Comparison of ENCODE assay signal across 9 cellular contexts in genomic region chr2:3535467-3535793, GRCh38. TPM values are rescaled to one million over a fixed set of nuclear protein-coding genes. Genes with fewer than 3 reads are reported as not detected.
A peak's percentile ranks its signal among the peaks of the same experiment; 100 is the strongest.
DNase-seq lines count a peak whose midpoint lies in the region; ATAC-seq and TF ChIP-seq lines count a peak whose summit lies in the region.
"Had no signal": no experiment of that assay in that cellular context is flagged by ENCODE, and none has a peak within 500 bp of the region (broad histone marks: within the 10 kb centered on the region; RNA-seq: fewer than 3 reads in every experiment).

No MANE protein-coding gene starts in this region.

- H3K4me1 ChIP-seq in lower lobe of right lung (peaks cover 16% of the 10 kb centered on the region), thoracic aorta (ENCODE audit: control insufficient read depth in 1 of 2, low read depth in 2 of 2) (peaks cover 11 to 23% of the 10 kb centered on the region in 2 donors)

- in situ Hi-C loops in astrocyte of the spinal cord (cut with HindIII; ENCODE audit: low sequenced_read_pairs), result no loop called here

- H3K9me3 ChIP-seq in lower lobe of right lung (no peaks in the 10 kb centered on the region), thoracic aorta (no peaks in the 10 kb centered on the region)

- H3K27ac ChIP-seq in lower lobe of right lung (peak overlapping the region; percentile 88), thoracic aorta (peak overlapping the region; percentile 94 to 98)
- H3K27ac ChIP-seq: HL-60 had no signal

- H3K36me3 ChIP-seq in lower lobe of right lung (peaks cover 27% of the 10 kb centered on the region), thoracic aorta (peaks cover 2% of the 10 kb centered on the region)

- no peaks in the 10 kb centered on the region for H3K27me3 ChIP-seq in lower lobe of right lung (ENCODE audit: low read depth)
- no peaks in the 10 kb centered on the region for H3K27me3 ChIP-seq in thoracic aorta (replicated peaks; ENCODE audit: insufficient read depth)

- ATAC-seq in HG03354 (IDR thresholded peaks at IDR 0.05; ENCODE audit: poor library complexity, severe bottlenecking, unreplicated experiment) (peak; percentile 15), lower lobe of right lung (peak; percentile 19 to 26), thoracic aorta (ENCODE audit: insufficient number of reproducible peaks, low FRiP score, low read depth) (no peak), GM18519 (IDR thresholded peaks at IDR 0.05; ENCODE audit: low FRiP score, unreplicated experiment) (no peak), GM19455 (IDR thresholded peaks at IDR 0.05; ENCODE audit: unreplicated experiment) (no peak)

- intact Hi-C loops in lower lobe of right lung (cut with DNase I), result no loop called here

- peak overlapping the region; percentile 15 for H3K4me3 ChIP-seq in astrocyte of the spinal cord (ENCODE audit: low read depth, low read length)
- peak overlapping the region; percentile 48 for H3K4me3 ChIP-seq in lower lobe of right lung
- peak overlapping the region; percentile 69 for H3K4me3 ChIP-seq in thoracic aorta

- TF ChIP-seq CTCF in astrocyte of the spinal cord (IDR thresholded peaks at IDR 0.05; ENCODE audit: low read depth, low read length), result no peak
- TF ChIP-seq CTCF in lower lobe of right lung (IDR thresholded peaks at IDR 0.05), result no peak
- TF ChIP-seq CTCF in thoracic aorta (IDR thresholded peaks at IDR 0.05), result no peak

- no peak for DNase-seq in astrocyte of the spinal cord (ENCODE audit: low read depth, low spot score)
- DNase-seq in lower lobe of right lung, result no peak
- DNase-seq in thoracic aorta (ENCODE audit: low spot score), result no peak
- DNase-seq in NOMO-1 (lab: John Stamatoyannopoulos, UW; ENCODE audit: unreplicated experiment in 2 of 2), result no peak
- DNase-seq: activated T-cell treated with anti-CD3 and anti-CD28 coated beads, Interleukin-2, amount 50 U/mL, for 48 hours had no signal

RNA-seq across cellular contexts. Expression of gene ADI1, which starts 16.1 kb away (rescaled TPM):
- total RNA-seq in lower lobe of right lung (60.2 TPM), thoracic aorta (100 to 1,000 TPM; 120 to 126 TPM)

RNA-seq across cellular contexts. Expression of gene RNASEH1, which starts 22.7 kb away (rescaled TPM):
- total RNA-seq in lower lobe of right lung (17.3 TPM), thoracic aorta (10 to 100 TPM; 15.0 to 26.2 TPM)

RNA-seq across cellular contexts. Expression of gene RPS7, which starts 39.6 kb away (rescaled TPM):
- total RNA-seq in lower lobe of right lung (814 TPM), thoracic aorta (1,000 to 10,000 TPM; 1,181 to 1,621 TPM)

RNA-seq across cellular contexts. Expression of gene COLEC11, which starts 59.5 kb away (rescaled TPM):
- total RNA-seq in lower lobe of right lung (0.30 TPM), thoracic aorta (10 to 100 TPM in 1 of 2 donors, 1 to 10 TPM in 1; 9.4 to 22.5 TPM)

Comparison
In these comparisons a context has a peak if more than half of its experiments do, and no peak if none do; other contexts are left out.
1. ATAC-seq: peak in HG03354 (single experiment) and lower lobe of right lung (2 of 2); none in thoracic aorta (single experiment), GM18519 (single experiment) and GM19455 (single experiment).
2. H3K4me3 ChIP-seq: peak in every context shown above with its lines; median percentile 69 in thoracic aorta; 48 in lower lobe of right lung; 15 in astrocyte of the spinal cord.